ENCODE assay signal across 11 cellular contexts in the genomic region with DNA sequence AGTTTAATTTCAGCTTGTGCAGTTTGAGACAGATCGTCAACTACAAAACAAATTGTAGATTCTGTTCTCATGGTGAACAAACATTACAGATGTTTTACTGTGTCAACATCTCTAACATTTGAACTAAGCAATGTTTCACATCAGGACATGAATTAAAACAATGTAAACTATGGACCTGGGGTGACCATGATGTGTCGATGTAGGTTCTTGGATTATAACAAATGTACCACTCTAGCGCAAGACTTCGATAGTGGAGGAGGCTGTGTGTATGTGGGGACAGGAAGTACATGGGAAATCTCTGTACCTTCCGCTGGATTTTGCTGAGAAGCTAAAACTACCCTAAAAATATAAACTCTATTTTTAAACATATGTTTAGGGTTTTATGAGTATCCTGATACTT. TPM values are rescaled to one million over a fixed set of nuclear protein-coding genes. Genes with fewer than 3 reads are reported as not detected.
DNase-seq lines count a peak whose midpoint lies in the region; ATAC-seq and TF ChIP-seq lines count a peak whose summit lies in the region.
"Had no signal": no experiment of that assay in that cellular context is flagged by ENCODE, and none has a peak within 500 bp of the region (broad histone marks: within the 10 kb centered on the region; RNA-seq: fewer than 3 reads in every experiment).

No MANE protein-coding gene starts in this region.

- H3K9me3 Mint-ChIP-seq in activated CD4-positive, alpha-beta memory T cell treated with anti-CD3 and anti-CD28 coated beads, Interleukin-2, amount 10 ng/mL, durations not matched to agents 7 days and 5 days: no peaks in the 10 kb centered on the region

- TF ChIP-seq CTCF in cardiac muscle cell (IDR thresholded peaks at IDR 0.05; ENCODE audit: low read depth, low read length) (no peak), tibial nerve (IDR thresholded peaks at IDR 0.05) (no peak)

- H3K27ac Mint-ChIP-seq in activated CD4-positive, alpha-beta memory T cell treated with anti-CD3 and anti-CD28 coated beads, Interleukin-2, amount 10 ng/mL, durations not matched to agents 7 days and 5 days: peak overlapping the region; percentile 87

- no peaks in the 10 kb centered on the region for H3K27me3 Mint-ChIP-seq in activated CD4-positive, alpha-beta memory T cell treated with anti-CD3 and anti-CD28 coated beads, Interleukin-2, amount 10 ng/mL, durations not matched to agents 7 days and 5 days

- peaks cover 14% of the 10 kb centered on the region for H3K36me3 Mint-ChIP-seq in activated CD4-positive, alpha-beta memory T cell treated with anti-CD3 and anti-CD28 coated beads, Interleukin-2, amount 10 ng/mL, durations not matched to agents 7 days and 5 days (ENCODE audit: low read depth)

- H3K9me3 ChIP-seq in cardiac muscle cell (ENCODE audit: low read depth): no peaks in the 10 kb centered on the region
- no peaks in the 10 kb centered on the region for H3K9me3 ChIP-seq in right cardiac atrium (ENCODE audit: control insufficient read depth, low read length)
- H3K9me3 ChIP-seq in tibial nerve: no peaks in the 10 kb centered on the region
- H3K9me3 ChIP-seq: BE2C had no signal

- intact Hi-C loops in cardiac septum (cut with DNase I): loop anchor here (2.0 to 5.0 kb wide), 3 partner anchors 17 to 81 kb away; a partner anchor contains a TSS
- intact Hi-C loops in right cardiac atrium (cut with DNase I): loop anchor here in 1 of 4 donors (2.0 kb wide), 1 partner anchor 17 kb away; a partner anchor contains a TSS

- ATAC-seq in right cardiac atrium (no peak), GM21576 (IDR thresholded peaks at IDR 0.05; ENCODE audit: unreplicated experiment) (no peak), HG03097 (IDR thresholded peaks at IDR 0.05; ENCODE audit: low FRiP score, unreplicated experiment) (no peak)

- H3K4me3 Mint-ChIP-seq in activated CD4-positive, alpha-beta memory T cell treated with anti-CD3 and anti-CD28 coated beads, Interleukin-2, amount 10 ng/mL, durations not matched to agents 7 days and 5 days: peak overlapping the region; percentile 84

- H3K4me3 ChIP-seq in cardiac muscle cell (peak overlapping the region; percentile 58), right cardiac atrium (ENCODE audit: low read length) (peak overlapping the region; percentile 60), tibial nerve (peak overlapping the region in 2 of 4 donors; percentile 72 to 78)

- H3K36me3 ChIP-seq in cardiac muscle cell (no peaks in the 10 kb centered on the region), tibial nerve (no peaks in the 10 kb centered on the region)
- H3K36me3 ChIP-seq: BE2C had no signal

- H3K27ac ChIP-seq in cardiac muscle cell (peak overlapping the region; percentile 91), right cardiac atrium (ENCODE audit: low read length) (no peak overlapping the region), tibial nerve (peak overlapping the region; percentile 97 to 98 (median 98))

- DNase-seq in cardiac muscle cell (ENCODE audit: low read depth in 1 of 2, low spot score in 1 of 2): peak in 1 of 2 donors; percentile 40
- DNase-seq in cardiac septum (ENCODE audit: low spot score): no peak
- DNase-seq in activated CD4-positive, alpha-beta memory T cell treated with anti-CD3 and anti-CD28 coated beads, Interleukin-2, amount 10 ng/mL, durations not matched to agents 7 days and 5 days: no peak
- no peak for DNase-seq in right cardiac atrium
- DNase-seq in tibial nerve (ENCODE audit: low spot score in 2 of 2): no peak
- no peak for DNase-seq in NCI-H128 (lab: John Stamatoyannopoulos, UW; ENCODE audit: unreplicated experiment)
- DNase-seq: BE2C; effector CD8-positive, alpha-beta T cell; T1000 had no signal

- 60% methylated on average over 5 of the region's 5 CpGs for WGBS in right cardiac atrium
- 64 to 69% methylated on average over 5 of the region's 5 CpGs for WGBS in tibial nerve, 2 donors

- CTCF ChIA-PET in activated CD4-positive, alpha-beta memory T cell treated with anti-CD3 and anti-CD28 coated beads, Interleukin-2, amount 10 ng/mL, durations not matched to agents 7 days and 5 days (lab: Charles Lee): interaction anchor here (1.3 to 1.9 kb wide), 6 partner anchors 8 to 71 kb away, joined by 3 to 8 read pairs (median 4); no protein-coding TSS in a partner anchor

- POLR2A ChIA-PET in activated CD4-positive, alpha-beta memory T cell treated with anti-CD3 and anti-CD28 coated beads, Interleukin-2, amount 10 ng/mL, durations not matched to agents 7 days and 5 days (lab: Charles Lee): interaction anchor here (0.7 to 14.4 kb wide), 18 partner anchors 7 to 916 kb away, joined by 3 to 168 read pairs (median 18); a partner anchor contains a TSS

- no peak for TF ChIP-seq POLR2A in tibial nerve (IDR thresholded peaks at IDR 0.05)

- H3K27me3 ChIP-seq in cardiac muscle cell (no peaks in the 10 kb centered on the region), right cardiac atrium (ENCODE audit: control insufficient read depth, insufficient read depth) (no peaks in the 10 kb centered on the region), tibial nerve (no peaks in the 10 kb centered on the region)

- H3K4me1 Mint-ChIP-seq in activated CD4-positive, alpha-beta memory T cell treated with anti-CD3 and anti-CD28 coated beads, Interleukin-2, amount 10 ng/mL, durations not matched to agents 7 days and 5 days: peaks cover 54% of the 10 kb centered on the region

- TF ChIP-seq EP300 in tibial nerve (IDR thresholded peaks at IDR 0.05): no peak

- H3K4me1 ChIP-seq in cardiac muscle cell (ENCODE audit: low read depth): peaks cover 38% of the 10 kb centered on the region
- H3K4me1 ChIP-seq in right cardiac atrium (ENCODE audit: control insufficient read depth, insufficient read depth, low read length): peaks cover 2% of the 10 kb centered on the region
- H3K4me1 ChIP-seq in tibial nerve: peaks cover 0 to 35% (median 21%) of the 10 kb centered on the region in 4 donors
- H3K4me1 ChIP-seq: BE2C had no signal

RNA-seq across cellular contexts. Expression of a gene that starts 17.1 kb away (rescaled TPM):
- 12.0 and 18.0 TPM in 2 replicates for total RNA-seq in cardiac muscle cell
- 3.6 and 4.8 TPM in 2 replicates for polyA plus RNA-seq in cardiac muscle cell
- total RNA-seq in cardiac septum: 25.7 TPM
- total RNA-seq in activated CD4-positive, alpha-beta memory T cell treated with anti-CD3 and anti-CD28 coated beads, Interleukin-2, amount 10 ng/mL, durations not matched to agents 7 days and 5 days: 10 to 100 TPM; 30.5 to 32.8 TPM
- total RNA-seq in right cardiac atrium: 10 to 100 TPM; 14.6 to 29.0 (median 18.0) TPM
- polyA plus RNA-seq in right cardiac atrium: 4.5 TPM
- 10 to 100 TPM; 15.9 to 24.0 (median 19.9) TPM for total RNA-seq in tibial nerve
